In genomic region chr17:10629706-10630105, GRCh38 we compare ENCODE assay signal across 31 cellular contexts.
"Had no signal": no experiment of that assay in that cellular context is flagged by ENCODE, and none has a peak within 500 bp of the region (broad histone marks: within the 10 kb centered on the region; RNA-seq: fewer than 3 reads in every experiment).

No MANE protein-coding gene starts in this region.

- H3K27me3 ChIP-seq: ascending aorta, cardiac muscle cell had no signal

- DNase-seq: activated B cell treated with CpG ODN at 0.5 μM for 24 hours; activated CD4-positive, alpha-beta memory T cell treated with anti-CD3 and anti-CD28 coated beads for 36 hours; activated CD4-positive, alpha-beta T cell treated with anti-CD3 and anti-CD28 coated beads for 4 hours; activated CD4-positive, alpha-beta T cell treated with anti-CD3 and anti-CD28 coated beads, Interleukin-2, amount 10 ng/mL, durations not matched to agents 24 days and 14 days; activated CD4-positive, alpha-beta T cell treated with anti-CD3 and anti-CD28 coated beads, Interleukin-2, amount 50 U/mL, for 1 hour; activated CD4-positive, alpha-beta T cell treated with anti-CD3 and anti-CD28 coated beads, Interleukin-2, amount 50 U/mL, for 4 hours; activated CD4-positive, CD25-positive, alpha-beta regulatory T cell treated with anti-CD3 and anti-CD28 coated beads, Interleukin-2, amount 50 U/mL, for 72 hours; activated CD8-positive, alpha-beta memory T cell treated with anti-CD3 and anti-CD28 coated beads, Interleukin-2, amount 50 U/mL, for 4 hours; activated CD8-positive, alpha-beta T cell treated with anti-CD3 and anti-CD28 coated beads for 36 hours; activated effector memory CD4-positive, alpha-beta T cell treated with anti-CD3 and anti-CD28 coated beads, Interleukin-2, amount 50 U/mL, for 16 hours; activated gamma-delta T cell treated with Interleukin-2 at 50 U/mL for 16 hours; activated naive CD4-positive, alpha-beta T cell; activated naive CD4-positive, alpha-beta T cell treated with anti-CD3 and anti-CD28 coated beads, Interleukin-2, amount 10 ng/mL, durations not matched to agents 7 days and 5 days; activated naive CD8-positive, alpha-beta T cell treated with anti-CD3 and anti-CD28 coated beads, Interleukin-2, amount 10 ng/mL, durations not matched to agents 7 days and 5 days; activated naive CD8-positive, alpha-beta T cell treated with anti-CD3 and anti-CD28 coated beads, Interleukin-2, amount 50 U/mL, for 24 hours; activated T-cell treated with anti-CD3 and anti-CD28 coated beads for 4 hours; activated T-cell treated with anti-CD3 and anti-CD28 coated beads, Interleukin-2, amount 50 U/mL, for 1 hour; activated T-cell treated with anti-CD3 and anti-CD28 coated beads, Interleukin-2, amount 50 U/mL, for 4 hours; activated T-cell treated with anti-CD3 and anti-CD28 coated beads, Interleukin-2, amount 50 U/mL, for 72 hours; amygdala; anterior cingulate cortex; central memory CD4-positive, alpha-beta T cell; T-helper 1 cell; T-helper 2 cell; T-helper 9 cell had no signal

- H3K27ac ChIP-seq: ascending aorta, cardiac muscle cell, VCaP had no signal

- H3K4me3 ChIP-seq: ascending aorta, cardiac muscle cell had no signal

- FAIRE-seq: bronchial epithelial cell, TTC549 had no signal

- H3K9me3 ChIP-seq: ascending aorta had no signal

- H3K4me1 ChIP-seq: ascending aorta had no signal

- H3K36me3 ChIP-seq: cardiac muscle cell had no signal

- ATAC-seq: activated CD8-positive, alpha-beta T cell treated with anti-CD3 and anti-CD28 coated beads for 36 hours; activated naive CD8-positive, alpha-beta T cell treated with anti-CD3 and anti-CD28 coated beads, Interleukin-2, amount 50 U/mL, for 24 hours; activated T-cell treated with anti-CD3 and anti-CD28 coated beads, Interleukin-2, amount 50 U/mL, for 4 hours; activated T-cell treated with anti-CD3 and anti-CD28 coated beads, Interleukin-2, amount 50 U/mL, for 72 hours; activated T-helper 17 cell treated with anti-CD3 and anti-CD28 coated beads, Interleukin-2, amount 50 U/mL, for 72 hours had no signal
